ENCODE assay signal across 13 cellular contexts in the genomic region with DNA sequence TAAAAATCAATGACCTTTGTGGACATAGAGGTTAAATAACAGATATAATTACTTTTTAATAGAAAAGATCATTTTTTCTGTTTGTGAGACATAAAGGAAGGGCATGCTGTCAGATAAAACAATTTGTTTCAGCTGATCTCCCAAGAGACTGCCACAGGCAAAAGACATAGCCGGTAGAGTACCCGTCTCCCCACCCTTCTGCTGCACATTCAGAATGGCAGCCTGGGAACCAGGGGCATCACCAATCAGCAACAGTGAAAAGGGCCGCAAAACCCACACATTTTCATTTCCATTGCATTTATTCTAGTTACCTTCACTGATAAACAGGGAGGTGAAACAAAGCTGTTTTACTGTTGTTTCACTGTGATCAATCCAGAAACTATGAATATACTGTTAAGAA.
A peak's percentile ranks its signal among the peaks of the same experiment; 100 is the strongest.
DNase-seq lines count a peak whose midpoint lies in the region; ATAC-seq and TF ChIP-seq lines count a peak whose summit lies in the region.
"Had no signal": no experiment of that assay in that cellular context is flagged by ENCODE, and none has a peak within 500 bp of the region (broad histone marks: within the 10 kb centered on the region; RNA-seq: fewer than 3 reads in every experiment).

No MANE protein-coding gene starts in this region.

- TF ChIP-seq RAD21 in SK-N-SH (IDR thresholded peaks at IDR 0.05; ENCODE audit: low read length) = no peak

- DNase-seq in SK-N-SH (peak; percentile 19), glutamatergic neuron (peak; percentile 15), GOT3 (lab: John Stamatoyannopoulos, UW) (no peak), neural progenitor cell (ENCODE audit: low spot score) (no peak)
- no peak for DNase-seq in activated effector memory CD4-positive, alpha-beta T cell treated with Interleukin-2 at 50 U/mL for 16 hours
- DNase-seq: ACHN; C1 segment of cervical spinal cord; CD4-positive, alpha-beta T cell; DMS79; H9 had no signal

- no peaks in the 10 kb centered on the region for H3K9me3 ChIP-seq in SK-N-SH
- no peaks in the 10 kb centered on the region for H3K9me3 ChIP-seq in neural progenitor cell (ENCODE audit: low read depth)

- CTCF ChIA-PET in SK-N-SH (lab: Yijun Ruan, JAX) = interaction anchor here (2.2 kb wide), 1 partner anchor 359 kb away, joined by 10 read pairs; no protein-coding TSS in a partner anchor

- H3K27me3 Mint-ChIP-seq in glutamatergic neuron (ENCODE audit: unreplicated experiment) = no peaks in the 10 kb centered on the region
- no peaks in the 10 kb centered on the region for H3K27me3 Mint-ChIP-seq in neural progenitor cell (ENCODE audit: insufficient read depth, low read depth)

- H3K4me3 Mint-ChIP-seq in glutamatergic neuron (ENCODE audit: unreplicated experiment) = no peak overlapping the region
- no peak overlapping the region for H3K4me3 Mint-ChIP-seq in neural progenitor cell
- H3K4me3 Mint-ChIP-seq: CD4-positive, alpha-beta T cell; GM23338; H9 had no signal

- H3K79me2 ChIP-seq in SK-N-SH (ENCODE audit: insufficient read depth) = no peaks in the 10 kb centered on the region
- no peaks in the 10 kb centered on the region for H3K79me2 ChIP-seq in neural progenitor cell (ENCODE audit: low read depth)

- H3K4me3 ChIP-seq in SK-N-SH (ENCODE audit: low read depth in 2 of 2, low read length in 1 of 2) (no peak overlapping the region), neural progenitor cell (no peak overlapping the region)
- H3K4me3 ChIP-seq: GM23338 had no signal

- H4K20me1 ChIP-seq in SK-N-SH (ENCODE audit: insufficient read depth) = no peaks in the 10 kb centered on the region
- H4K20me1 ChIP-seq in neural progenitor cell (ENCODE audit: low read depth) = peaks cover 9% of the 10 kb centered on the region

- no peaks in the 10 kb centered on the region for H3K36me3 Mint-ChIP-seq in glutamatergic neuron (ENCODE audit: unreplicated experiment)
- peaks cover 1% of the 10 kb centered on the region for H3K36me3 Mint-ChIP-seq in neural progenitor cell

- H3K27me3 ChIP-seq in SK-N-SH (ENCODE audit: insufficient read depth) (no peaks in the 10 kb centered on the region), neural progenitor cell (no peaks in the 10 kb centered on the region)

- TF ChIP-seq CTCF in SK-N-SH (IDR thresholded peaks at IDR 0.05) = no peak
- no peak for TF ChIP-seq CTCF in VCaP (conservative IDR thresholded peaks at IDR 0.05)
- TF ChIP-seq CTCF in glutamatergic neuron (IDR thresholded peaks at IDR 0.05; ENCODE audit: partially characterized antibody, unreplicated experiment) = no peak
- no peak for TF ChIP-seq CTCF in neural progenitor cell (IDR thresholded peaks at IDR 0.05)

- no peaks in the 10 kb centered on the region for H3K9me2 ChIP-seq in SK-N-SH

- 68% methylated on average over 3 of the region's 3 CpGs for WGBS in SK-N-SH (ENCODE audit: low lambda C conversion rate)

- no peak for ATAC-seq in SK-N-SH treated with all-trans-retinoic acid at 6 μM for 48 hours
- ATAC-seq: GM23338 had no signal

- no peaks in the 10 kb centered on the region for H3K36me3 ChIP-seq in SK-N-SH (replicated peaks in 1 of 2; ENCODE audit: control insufficient read depth in 1 of 2, insufficient read depth in 2 of 2, low read length in 1 of 2)
- no peaks in the 10 kb centered on the region for H3K36me3 ChIP-seq in neural progenitor cell

- TF ChIP-seq EP300 in SK-N-SH (IDR thresholded peaks at IDR 0.05; ENCODE audit: borderline replicate concordance in 1 of 2, low read depth in 1 of 2, low read length in 1 of 2) = peak in 1 of 2 experiments; percentile 27; a peak in 1 of 4 replicates

- H3K27ac ChIP-seq in SK-N-SH (ENCODE audit: low read depth in 2 of 2, low read length in 1 of 2) (peak overlapping the region in 1 of 2 experiments; percentile 11; a peak in 2 of 4 replicates), VCaP (peak overlapping the region; percentile 91), neural progenitor cell (no peak overlapping the region)

- H3K9ac ChIP-seq in SK-N-SH = no peak overlapping the region
- no peak overlapping the region for H3K9ac ChIP-seq in neural progenitor cell

- POLR2A ChIA-PET in SK-N-SH (lab: Yijun Ruan, JAX) = no interaction called here

- H3K27ac Mint-ChIP-seq in glutamatergic neuron (ENCODE audit: unreplicated experiment) = no peak overlapping the region
- H3K27ac Mint-ChIP-seq in neural progenitor cell = no peak overlapping the region
- H3K27ac Mint-ChIP-seq: CD4-positive, alpha-beta T cell; GM23338 had no signal

- no peaks in the 10 kb centered on the region for H3F3A ChIP-seq in SK-N-SH (replicated peaks; ENCODE audit: insufficient read depth)
- H3F3A ChIP-seq in neural progenitor cell (ENCODE audit: low read depth) = peaks cover 11% of the 10 kb centered on the region

- H3K4me1 ChIP-seq in SK-N-SH (ENCODE audit: control insufficient read depth in 1 of 2, insufficient read depth in 2 of 2, low read depth in 1 of 2, low read length in 1 of 2) (peaks cover 0 to 18% of the 10 kb centered on the region in 2 experiments; a peak in 2 of 4 replicates), neural progenitor cell (peaks cover 13% of the 10 kb centered on the region)

- no peak overlapping the region for H3K4me2 ChIP-seq in SK-N-SH
- H3K4me2 ChIP-seq in neural progenitor cell = no peak overlapping the region
- H3K4me2 ChIP-seq: GM23338 had no signal

- H3K9me3 Mint-ChIP-seq in glutamatergic neuron (ENCODE audit: unreplicated experiment) (no peaks in the 10 kb centered on the region), neural progenitor cell (no peaks in the 10 kb centered on the region)
- H3K9me3 Mint-ChIP-seq: CD4-positive, alpha-beta T cell; GM23338; H9 had no signal

- H2AFZ ChIP-seq in SK-N-SH (ENCODE audit: low read depth) (no peak overlapping the region), neural progenitor cell (replicated peaks) (no peak overlapping the region)
- H2AFZ ChIP-seq: GM23338 had no signal

- H3K4me1 Mint-ChIP-seq in glutamatergic neuron (ENCODE audit: low read depth, unreplicated experiment) (peaks cover 5% of the 10 kb centered on the region), neural progenitor cell (peaks cover 15% of the 10 kb centered on the region)

TF ChIP-seq in SK-N-SH, 30 proteins besides CTCF, POLR2A, EP300 and RAD21:
- TF ChIP-seq MXI1 (IDR thresholded peaks at IDR 0.05; ENCODE audit: low read depth, low read length) (no peak), FOSL2 (IDR thresholded peaks at IDR 0.05; ENCODE audit: borderline replicate concordance, low read depth) (no peak), RFX5 (IDR thresholded peaks at IDR 0.05; ENCODE audit: low read length) (no peak), CHD2 (IDR thresholded peaks at IDR 0.05; ENCODE audit: low read length, partially characterized antibody) (no peak), TCF12 (IDR thresholded peaks at IDR 0.05) (no peak), FOXJ3 (CRISPR knock-in tag; IDR thresholded peaks at IDR 0.05) (no peak)
- TF ChIP-seq, protein P1, sequence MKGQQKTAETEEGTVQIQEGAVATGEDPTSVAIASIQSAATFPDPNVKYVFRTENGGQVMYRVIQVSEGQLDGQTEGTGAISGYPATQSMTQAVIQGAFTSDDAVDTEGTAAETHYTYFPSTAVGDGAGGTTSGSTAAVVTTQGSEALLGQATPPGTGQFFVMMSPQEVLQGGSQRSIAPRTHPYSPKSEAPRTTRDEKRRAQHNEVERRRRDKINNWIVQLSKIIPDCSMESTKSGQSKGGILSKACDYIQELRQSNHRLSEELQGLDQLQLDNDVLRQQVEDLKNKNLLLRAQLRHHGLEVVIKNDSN (IDR thresholded peaks at IDR 0.05; ENCODE audit: borderline replicate concordance, low read depth) = no peak
- TF ChIP-seq, protein P2, sequence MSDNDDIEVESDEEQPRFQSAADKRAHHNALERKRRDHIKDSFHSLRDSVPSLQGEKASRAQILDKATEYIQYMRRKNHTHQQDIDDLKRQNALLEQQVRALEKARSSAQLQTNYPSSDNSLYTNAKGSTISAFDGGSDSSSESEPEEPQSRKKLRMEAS (IDR thresholded peaks at IDR 0.05; ENCODE audit: low read depth) = no peak

TF ChIP-seq in SK-N-SH treated with all-trans-retinoic acid at 6 μM for 48 hours, 23 proteins besides CTCF, POLR2A, EP300 and RAD21:
- no peak for TF ChIP-seq ARNTL (CRISPR knock-in tag; IDR thresholded peaks at IDR 0.05; ENCODE audit: borderline replicate concordance, low read depth)
TF ChIP-seq in SK-N-SH treated with all-trans-retinoic acid at 6 μM for 48 hours: peak in this region for 0.

Comparison
In these comparisons a context has a peak if more than half of its experiments do, and no peak if none do; other contexts are left out.
1. DNase-seq: peak in SK-N-SH (single experiment) and glutamatergic neuron (single experiment); none in GOT3 (single experiment), neural progenitor cell (single experiment) and activated effector memory CD4-positive, alpha-beta T cell treated with Interleukin-2 at 50 U/mL for 16 hours (single experiment).